ENCODE assay signal across 8 cellular contexts in genomic region chr7:98106647-98107312, GRCh38. TPM values are rescaled to one million over a fixed set of nuclear protein-coding genes. Genes with fewer than 3 reads are reported as not detected.
A peak's percentile ranks its signal among the peaks of the same experiment; 100 is the strongest.
DNase-seq lines count a peak whose midpoint lies in the region; ATAC-seq lines count a peak whose summit lies in the region.

LMTK2 (plus strand) TSS chr7:98106862; CDS start chr7:98107178, 316 bp downstream.

- peak within 1 kb of the TSS; percentile 83 to 100 for H3K4me3 ChIP-seq in mesenchymal stem cell (ENCODE audit: insufficient read depth in 1 of 2, low read depth in 1 of 2, low read length in 2 of 2)

- H3K36me3 ChIP-seq in mesenchymal stem cell (ENCODE audit: control insufficient read depth in 1 of 2, insufficient read depth in 2 of 2, low read depth in 1 of 2, low read length in 2 of 2), result peaks cover 0 to 3% of the 10 kb centered on the region in 2 experiments

- peaks cover 6 to 10% of the 10 kb centered on the region in 2 donors for H3K27me3 Mint-ChIP-seq in effector memory CD8-positive, alpha-beta T cell

- H3K4ac ChIP-seq in mesenchymal stem cell (ENCODE audit: low read depth in 1 of 2, low read length in 2 of 2), result peak within 1 kb of the TSS; percentile 87 to 92

- peaks cover 0 to 3% of the 10 kb centered on the region in 2 donors for H3K9me3 Mint-ChIP-seq in effector memory CD8-positive, alpha-beta T cell

- peaks cover 5% of the 10 kb centered on the region for H3K9me3 ChIP-seq in mesenchymal stem cell (ENCODE audit: control insufficient read depth, low read length)

- H3K4me1 Mint-ChIP-seq in effector memory CD8-positive, alpha-beta T cell (ENCODE audit: low read depth in 2 of 2), result peaks cover 16 to 42% of the 10 kb centered on the region in 2 donors

- H3K4me1 ChIP-seq in mesenchymal stem cell (ENCODE audit: control insufficient read depth, insufficient read depth, low read depth, low read length), result peaks cover 3% of the 10 kb centered on the region

- peaks cover 9% of the 10 kb centered on the region for H3K36me3 Mint-ChIP-seq in effector memory CD8-positive, alpha-beta T cell (ENCODE audit: insufficient read depth)

- peak within 1 kb of the TSS; percentile 98 for H4K8ac ChIP-seq in mesenchymal stem cell (ENCODE audit: low read length)

- H3K23ac ChIP-seq in mesenchymal stem cell (ENCODE audit: low read length in 2 of 2), result peak within 1 kb of the TSS in 1 of 2 experiments; percentile 77

- CTCF ChIA-PET in activated CD8-positive, alpha-beta memory T cell treated with anti-CD3 and anti-CD28 coated beads for 36 hours (lab: Charles Lee), result interaction anchor here (0.6 to 2.3 kb wide), 9 partner anchors 9 to 289 kb away, joined by 3 to 32 read pairs (median 4); no protein-coding TSS in a partner anchor

- peak within 1 kb of the TSS; percentile 66 for H2BK15ac ChIP-seq in mesenchymal stem cell (ENCODE audit: low read depth, poor library complexity, severe bottlenecking)

- H2BK12ac ChIP-seq in mesenchymal stem cell (ENCODE audit: low read length in 2 of 2), result peak within 1 kb of the TSS in 1 of 2 experiments; percentile 54

- H3K27ac ChIP-seq in mesenchymal stem cell (ENCODE audit: low read length, poor library complexity, severe bottlenecking), result no peak within 1 kb of the TSS

- peaks cover 9% of the 10 kb centered on the region for H3K79me1 ChIP-seq in mesenchymal stem cell (replicated peaks; ENCODE audit: low read length, poor library complexity, severe bottlenecking)

- H3K27ac Mint-ChIP-seq in effector memory CD8-positive, alpha-beta T cell, result peak within 1 kb of the TSS; percentile 92 to 98

- ATAC-seq in GM19467 (IDR thresholded peaks at IDR 0.05; ENCODE audit: unreplicated experiment), result peak; percentile 100
- peak; percentile 99 for ATAC-seq in effector memory CD8-positive, alpha-beta T cell (replicated peaks)

- H4K91ac ChIP-seq in mesenchymal stem cell (ENCODE audit: low read length), result peak within 1 kb of the TSS; percentile 87

- WGBS in mesenchymal stem cell, result under 1% methylated on average over 73 of the region's 75 CpGs

- H3K4me2 ChIP-seq in mesenchymal stem cell (ENCODE audit: low read length, poor library complexity, severe bottlenecking), result peak within 1 kb of the TSS; percentile 48

- no peak within 1 kb of the TSS for H2AK5ac ChIP-seq in mesenchymal stem cell (ENCODE audit: low read length, severe bottlenecking)

- POLR2A ChIA-PET in activated CD8-positive, alpha-beta memory T cell treated with anti-CD3 and anti-CD28 coated beads for 36 hours (lab: Charles Lee), result interaction anchor here (0.6 to 0.8 kb wide), 3 partner anchors 13 to 57 kb away, joined by 3 read pairs; no protein-coding TSS in a partner anchor

- peak; percentile 98 for DNase-seq in COLO829 (ENCODE audit: low spot score)
- peak; percentile 36 for DNase-seq in HS-5 (ENCODE audit: low read depth)
- peak; percentile 90 to 92 for DNase-seq in NOMO-1 (lab: John Stamatoyannopoulos, UW; ENCODE audit: unreplicated experiment in 2 of 2)
- peak; percentile 98 to 99 (median 99) for DNase-seq in effector memory CD8-positive, alpha-beta T cell
- peak; percentile 89 for DNase-seq in mesenchymal stem cell
- DNase-seq in stimulated activated CD8-positive, alpha-beta memory T cell treated with anti-CD3 and anti-CD28 coated beads, Interleukin-12 subunit alpha, Interleukin-12 subunit beta, amount 100 ng/mL, for 4 hours (ENCODE audit: low read depth), result peak; percentile 92

- H3K18ac ChIP-seq in mesenchymal stem cell (ENCODE audit: low read depth in 1 of 2, low read length in 2 of 2), result peak within 1 kb of the TSS; percentile 84 to 99

- peak within 1 kb of the TSS; percentile 99 for H2AFZ ChIP-seq in mesenchymal stem cell (ENCODE audit: low read depth, low read length)

- H2BK120ac ChIP-seq in mesenchymal stem cell (ENCODE audit: low read depth, low read length), result no peak within 1 kb of the TSS

- H3K27me3 ChIP-seq in mesenchymal stem cell (ENCODE audit: control insufficient read depth in 1 of 2, insufficient read depth in 1 of 2, low read length in 2 of 2), result no peaks in the 10 kb centered on the region

- H3K4me3 Mint-ChIP-seq in effector memory CD8-positive, alpha-beta T cell, result peak within 1 kb of the TSS; percentile 97 to 98

- H3K9ac ChIP-seq in mesenchymal stem cell (ENCODE audit: low read length), result peak within 1 kb of the TSS; percentile 73

- H3K14ac ChIP-seq in mesenchymal stem cell (ENCODE audit: low read length in 2 of 2), result peak within 1 kb of the TSS in 1 of 2 experiments; percentile 93

- no peak within 1 kb of the TSS for H2BK5ac ChIP-seq in mesenchymal stem cell (ENCODE audit: low read depth, low read length, poor library complexity, severe bottlenecking)

RNA-seq across cellular contexts. Expression of gene LMTK2, which starts in this region (rescaled TPM):
- total RNA-seq in activated CD8-positive, alpha-beta memory T cell treated with anti-CD3 and anti-CD28 coated beads for 36 hours, result 10 to 100 TPM; 13.7 to 14.7 TPM
- polyA plus RNA-seq in mesenchymal stem cell (2013, experiment 1 of 2), result 4.3 TPM
- polyA plus RNA-seq in mesenchymal stem cell (2013, experiment 2 of 2), result 4.1 TPM

Comparison
In these comparisons a context has a peak if more than half of its experiments do, and no peak if none do; other contexts are left out.
1. DNase-seq: peak in every context shown above with its lines; median percentile 99 in effector memory CD8-positive, alpha-beta T cell; 98 in COLO829; 92 in stimulated activated CD8-positive, alpha-beta memory T cell treated with anti-CD3 and anti-CD28 coated beads, Interleukin-12 subunit alpha, Interleukin-12 subunit beta, amount 100 ng/mL, for 4 hours; 91 in NOMO-1; 89 in mesenchymal stem cell; 36 in HS-5.